Comparison of ENCODE assay signal across 5 cellular contexts in genomic region chr4:179313823-179314222, GRCh38.
"Had no signal": no experiment of that assay in that cellular context is flagged by ENCODE, and none has a peak within 500 bp of the region (broad histone marks: within the 10 kb centered on the region; RNA-seq: fewer than 3 reads in every experiment).

No MANE protein-coding gene starts in this region.

- DNase-seq: GM23248, H9, HCEC 1CT, KBM-7 had no signal

- H3K27ac ChIP-seq: GM23248 had no signal

- H3K36me3 Mint-ChIP-seq: IgD-negative memory B cell had no signal

- H3K4me1 Mint-ChIP-seq: IgD-negative memory B cell had no signal

- H3K4me3 Mint-ChIP-seq: H9, IgD-negative memory B cell had no signal

- H3K27ac Mint-ChIP-seq: IgD-negative memory B cell had no signal

- H3K9ac ChIP-seq: GM23248 had no signal

- H3K4me3 ChIP-seq: GM23248 had no signal

- H3K27me3 Mint-ChIP-seq: IgD-negative memory B cell had no signal
